11 cellular contexts compared by ENCODE assay signal in genomic region chr2:157307021-157307420, GRCh38. TPM values are rescaled to one million over a fixed set of nuclear protein-coding genes. Genes with fewer than 3 reads are reported as not detected.
DNase-seq lines count a peak whose midpoint lies in the region; ATAC-seq, FAIRE-seq and TF ChIP-seq lines count a peak whose summit lies in the region.
"Had no signal": no experiment of that assay in that cellular context is flagged by ENCODE, and none has a peak within 500 bp of the region (broad histone marks: within the 10 kb centered on the region; RNA-seq: fewer than 3 reads in every experiment).

No MANE protein-coding gene starts in this region.

- peaks cover 5% of the 10 kb centered on the region for H3K4me1 Mint-ChIP-seq in osteocyte (ENCODE audit: unreplicated experiment)
- H3K4me1 Mint-ChIP-seq in activated T-helper 1 cell treated with anti-CD3 and anti-CD28 coated beads, Interleukin-12 subunit alpha, Interleukin-12 subunit beta, Interleukin-2, Interleukin-4 antibody, amounts not matched to agents 30 ng/mL and 10 ng/mL and 1 ng/mL, durations not matched to agents 14 hours and 24 hours and 36 hours (ENCODE audit: low read depth): peaks cover 28% of the 10 kb centered on the region

- DNase-seq in activated CD4-positive, CD25-positive, alpha-beta regulatory T cell (lab: John Stamatoyannopoulos, UW): no peak
- peak; percentile 53 for DNase-seq in M059J (ENCODE audit: low read depth)
- DNase-seq in GM12878 (ENCODE audit: low read depth, low spot score): no peak
- no peak for DNase-seq in osteocyte (ENCODE audit: extremely low spot score, unreplicated experiment)
- no peak for DNase-seq in T1000 (lab: John Stamatoyannopoulos, UW)
- no peak for DNase-seq in activated T-helper 1 cell treated with anti-CD3 and anti-CD28 coated beads, Interleukin-12 subunit alpha, Interleukin-12 subunit beta, Interleukin-2, Interleukin-4 antibody, amounts not matched to agents 30 ng/mL and 10 ng/mL and 1 ng/mL, durations not matched to agents 14 hours and 24 hours and 36 hours (ENCODE audit: low spot score)
- DNase-seq: colonic mucosa had no signal

- peaks cover 4% of the 10 kb centered on the region for H3K27me3 Mint-ChIP-seq in osteocyte (ENCODE audit: unreplicated experiment)
- peaks cover 1% of the 10 kb centered on the region for H3K27me3 Mint-ChIP-seq in activated T-helper 1 cell treated with anti-CD3 and anti-CD28 coated beads, Interleukin-12 subunit alpha, Interleukin-12 subunit beta, Interleukin-2, Interleukin-4 antibody, amounts not matched to agents 30 ng/mL and 10 ng/mL and 1 ng/mL, durations not matched to agents 14 hours and 24 hours and 36 hours (ENCODE audit: insufficient read depth)

- ATAC-seq in activated CD4-positive, CD25-positive, alpha-beta regulatory T cell treated with anti-CD3 and anti-CD28 coated beads, Interleukin-2, amount 50 U/mL, for 24 hours: peak; percentile 21 to 48
- ATAC-seq in GM12878 (peak; percentile 69), GM21723 (IDR thresholded peaks at IDR 0.05; ENCODE audit: unreplicated experiment) (no peak)
- ATAC-seq: Panc1 had no signal

- no peak overlapping the region for H3K9ac ChIP-seq in GM12878 (ENCODE audit: control insufficient read depth, insufficient read depth, low read length)

- POLR2A ChIA-PET in GM12878 (lab: Charles Lee): no interaction called here

- no peak for FAIRE-seq in GM12878 (lab: Jason Lieb, UNC)

- no peak overlapping the region for H3K4me3 Mint-ChIP-seq in osteocyte (ENCODE audit: unreplicated experiment)
- no peak overlapping the region for H3K4me3 Mint-ChIP-seq in activated T-helper 1 cell treated with anti-CD3 and anti-CD28 coated beads, Interleukin-12 subunit alpha, Interleukin-12 subunit beta, Interleukin-2, Interleukin-4 antibody, amounts not matched to agents 30 ng/mL and 10 ng/mL and 1 ng/mL, durations not matched to agents 14 hours and 24 hours and 36 hours

- H3K9me3 Mint-ChIP-seq in osteocyte (ENCODE audit: unreplicated experiment): no peaks in the 10 kb centered on the region
- H3K9me3 Mint-ChIP-seq in activated T-helper 1 cell treated with anti-CD3 and anti-CD28 coated beads, Interleukin-12 subunit alpha, Interleukin-12 subunit beta, Interleukin-2, Interleukin-4 antibody, amounts not matched to agents 30 ng/mL and 10 ng/mL and 1 ng/mL, durations not matched to agents 14 hours and 24 hours and 36 hours: no peaks in the 10 kb centered on the region

- TF ChIP-seq RAD21 in GM12878 (IDR thresholded peaks at IDR 0.05; ENCODE audit: insufficient read depth, low read depth, low read length): peak; percentile 21; the same call in 1 of the 2 replicates

- no peak overlapping the region for H3K27ac Mint-ChIP-seq in osteocyte (ENCODE audit: unreplicated experiment)
- no peak overlapping the region for H3K27ac Mint-ChIP-seq in activated T-helper 1 cell treated with anti-CD3 and anti-CD28 coated beads, Interleukin-12 subunit alpha, Interleukin-12 subunit beta, Interleukin-2, Interleukin-4 antibody, amounts not matched to agents 30 ng/mL and 10 ng/mL and 1 ng/mL, durations not matched to agents 14 hours and 24 hours and 36 hours

- in situ Hi-C loops in GM12878 (cut with MboI): loop anchor here (10.0 kb wide), 1 partner anchor 448 kb away; no protein-coding TSS in a partner anchor

- no peaks in the 10 kb centered on the region for H3K36me3 Mint-ChIP-seq in osteocyte (ENCODE audit: unreplicated experiment)
- no peaks in the 10 kb centered on the region for H3K36me3 Mint-ChIP-seq in activated T-helper 1 cell treated with anti-CD3 and anti-CD28 coated beads, Interleukin-12 subunit alpha, Interleukin-12 subunit beta, Interleukin-2, Interleukin-4 antibody, amounts not matched to agents 30 ng/mL and 10 ng/mL and 1 ng/mL, durations not matched to agents 14 hours and 24 hours and 36 hours (ENCODE audit: low read depth)

- no peaks in the 10 kb centered on the region for H3K4me1 ChIP-seq in GM12878 (ENCODE audit: control insufficient read depth, insufficient read depth, low read length)
- H3K4me1 ChIP-seq: colonic mucosa had no signal

- TF ChIP-seq EP300 in GM12878 (IDR thresholded peaks at IDR 0.05; ENCODE audit: borderline replicate concordance in 1 of 2, control insufficient read depth in 1 of 2, low read depth in 2 of 2, low read length in 2 of 2): no peak

- peak in 1 of 3 experiments; percentile 32; a peak in 2 of 6 replicates for TF ChIP-seq CTCF in GM12878 (IDR thresholded peaks at IDR 0.05 in 2 of 3, conservative IDR thresholded peaks at IDR 0.05 in 1 of 3; ENCODE audit: control insufficient read depth in 2 of 3, extremely low read depth in 1 of 3, insufficient read depth in 1 of 3, low read depth in 3 of 3, low read length in 3 of 3)
- TF ChIP-seq CTCF in osteocyte (IDR thresholded peaks at IDR 0.05): peak; percentile 14

- CTCF ChIA-PET in GM12878 (lab: Yijun Ruan, JAX): interaction anchor here (0.6 to 12.1 kb wide), 16 partner anchors 9 to 718 kb away, joined by 3 to 226 read pairs (median 4); partner anchors contain the start of gene ERMN

- intact Hi-C loops in GM12878 (cut with micrococcal nuclease; ENCODE audit: unreplicated experiment): loop anchor here (2.0 to 10.0 kb wide), 2 partner anchors 186 to 568 kb away; partner anchors contain the start of gene ACVR1
- intact Hi-C loops in activated T-helper 1 cell treated with anti-CD3 and anti-CD28 coated beads, Interleukin-12 subunit alpha, Interleukin-12 subunit beta, Interleukin-2, Interleukin-4 antibody, amounts not matched to agents 30 ng/mL and 10 ng/mL and 1 ng/mL, durations not matched to agents 14 hours and 24 hours and 36 hours (cut with micrococcal nuclease): no loop called here

- no peak overlapping the region for H2AFZ ChIP-seq in GM12878 (ENCODE audit: control insufficient read depth, low read depth, low read length)

- 44% methylated on average over 1 of the region's 1 CpG for WGBS in GM12878 (ENCODE audit: insufficient coverage, insufficient replicate concordance, low lambda C conversion rate, missing lambda C conversion rate)

- no peaks in the 10 kb centered on the region for H3K36me3 ChIP-seq in GM12878 (ENCODE audit: control insufficient read depth in 2 of 2, insufficient read depth in 2 of 2, low read length in 1 of 2)
- H3K36me3 ChIP-seq: colonic mucosa had no signal

- no peaks in the 10 kb centered on the region for H4K20me1 ChIP-seq in GM12878 (ENCODE audit: control insufficient read depth, insufficient read depth)

- H3K4me3 ChIP-seq in GM12878: no peak overlapping the region
- H3K4me3 ChIP-seq: colonic mucosa had no signal

- H3K27ac ChIP-seq in GM12878 (ENCODE audit: control insufficient read depth, insufficient read depth): no peak overlapping the region
- H3K27ac ChIP-seq: colonic mucosa had no signal

- H3K79me2 ChIP-seq in GM12878 (ENCODE audit: control insufficient read depth, insufficient read depth, low read length): no peaks in the 10 kb centered on the region

- SMC1A ChIA-PET in GM12878 (lab: Charles Lee; ENCODE audit: uncharacterized antibody, unreplicated experiment): interaction anchor here (0.7 to 8.7 kb wide), 18 partner anchors 9 to 701 kb away, joined by 3 to 155 read pairs (median 4); partner anchors contain the start of genes CYTIP and ERMN

- no peak for TF ChIP-seq POLR2A in GM12878 (IDR thresholded peaks at IDR 0.05; ENCODE audit: low read depth, low read length)

- no peak overlapping the region for H3K4me2 ChIP-seq in GM12878 (ENCODE audit: control insufficient read depth, insufficient read depth)

- H3K27me3 ChIP-seq in GM12878 (replicated peaks in 1 of 2; ENCODE audit: control insufficient read depth in 2 of 2, insufficient read depth in 2 of 2, low read length in 1 of 2): no peaks in the 10 kb centered on the region
- H3K27me3 ChIP-seq: colonic mucosa had no signal

- no peaks in the 10 kb centered on the region for H3K9me3 ChIP-seq in GM12878 (replicated peaks; ENCODE audit: control insufficient read depth, insufficient read depth, low read length)
- H3K9me3 ChIP-seq: colonic mucosa had no signal

- RAD21 ChIA-PET in GM12878 (lab: Charles Lee; ENCODE audit: unreplicated experiment): interaction anchor here (0.5 to 7.8 kb wide), 10 partner anchors 12 to 1515 kb away, joined by 3 to 126 read pairs (median 3); partner anchors contain the start of gene ERMN

- BruUV-seq in GM12878 (replicated peaks; lab: Mats Ljungman, UMichigan): no TSS peak

RNA-seq across cellular contexts. Expression of gene ERMN, which starts 18.6 kb away (rescaled TPM):
- total RNA-seq in M059J (2014; rRNA removed; shearing (Covaris generic)): 0.12 and 0.17 TPM in 2 replicates
- total RNA-seq in GM12878 (2013; cell fraction: nucleolus; rRNA removed): 17.5 and 19.5 TPM in 2 replicates
- total RNA-seq in GM12878 (2014; rRNA removed): 1.5 and 1.7 TPM in 2 replicates
- 2.3 and 3.0 TPM in 2 replicates for total RNA-seq in GM12878 (2014; rRNA removed; fragmentation: Illumina TruSeq; extraction: Trizol)
- 1.2 and 1.5 TPM in 2 replicates for total RNA-seq in GM12878 (2021)
- polyA plus RNA-seq in GM12878 (2011; ENCODE audit: low read depth): 3.4 TPM
- polyA plus RNA-seq in GM12878 (2011; rRNA removed): 5.3 and 8.9 TPM in 2 replicates
- polyA plus RNA-seq in GM12878 (2011; cell fraction: cytosol; rRNA removed): 0.19 and 0.38 TPM in 2 replicates
- polyA plus RNA-seq in GM12878 (2011; cell fraction: nucleus; rRNA removed): 20.3 and 21.5 TPM in 2 replicates
- 2.7 and 4.9 TPM in 2 replicates for polyA plus RNA-seq in GM12878 (2012)
- 4.7 and 5.0 TPM in 2 replicates for polyA plus RNA-seq in GM12878 (2014; fragmentation: Illumina TruSeq; extraction: Trizol)
- polyA plus RNA-seq in GM12878 (2014; fragmentation: Nextera tagmentation; extraction: Ambion mirVana): 1 to 10 TPM in 1 of 2 experiments, under 1 TPM in 1; 0.29 to 1.0 TPM
- 4.2 and 4.5 TPM in 2 replicates for polyA plus RNA-seq in GM12878 (2014; rRNA removed)
- polyA plus RNA-seq in GM12878 (2016; fragmentation: Nextera tagmentation; extraction: Ambion mirVana): under 1 TPM; 0.26 to 0.40 TPM
- polyA minus RNA-seq in GM12878 (2011; rRNA and poly(A)+ RNA removed): 3.1 and 4.0 TPM in 2 replicates
- polyA minus RNA-seq in GM12878 (2011; cell fraction: cytosol; rRNA and poly(A)+ RNA removed): not detected in 2 replicates
- polyA minus RNA-seq in GM12878 (2011; cell fraction: nucleus; rRNA and poly(A)+ RNA removed): 3.0 and 5.5 TPM in 2 replicates
- total RNA-seq in osteocyte: not detected in 2 replicates
- 2.1 and 2.4 TPM in 2 replicates for total RNA-seq in activated T-helper 1 cell treated with anti-CD3 and anti-CD28 coated beads, Interleukin-12 subunit alpha, Interleukin-12 subunit beta, Interleukin-2, Interleukin-4 antibody, amounts not matched to agents 30 ng/mL and 10 ng/mL and 1 ng/mL, durations not matched to agents 14 hours and 24 hours and 36 hours
- total RNA-seq: pulmonary artery endothelial cell had no signal

RNA-seq across cellular contexts. Expression of gene GALNT5, which starts 49.5 kb away (rescaled TPM):
- total RNA-seq in M059J (2014; rRNA removed; shearing (Covaris generic)): 28.8 and 36.1 TPM in 2 replicates
- not detected in 2 replicates for total RNA-seq in GM12878 (2013; cell fraction: nucleolus; rRNA removed)
- total RNA-seq in GM12878 (2014; rRNA removed) (under 0.01 TPM in 1 of 2 replicates, not detected in the other), GM12878 (2014; rRNA removed; fragmentation: Illumina TruSeq; extraction: Trizol) (not detected in 2 replicates), GM12878 (2021) (0.05 and 0.08 TPM in 2 replicates), osteocyte (5.0 and 5.3 TPM in 2 replicates)
- 0.07 TPM for polyA plus RNA-seq in GM12878 (2011; ENCODE audit: low read depth)
- polyA plus RNA-seq in GM12878 (2011; rRNA removed) (0.01 and 0.03 TPM in 2 replicates), GM12878 (2014; fragmentation: Illumina TruSeq; extraction: Trizol) (not detected in 2 replicates), GM12878 (2014; fragmentation: Nextera tagmentation; extraction: Ambion mirVana) (not detected), GM12878 (2014; rRNA removed) (0.03 TPM in 1 of 2 replicates, not detected in the other), GM12878 (2016; fragmentation: Nextera tagmentation; extraction: Ambion mirVana) (under 1 TPM; 0.03 to 0.25 TPM)
- polyA plus RNA-seq in GM12878 (2011; cell fraction: cytosol; rRNA removed): not detected in 2 replicates
- polyA plus RNA-seq in GM12878 (2011; cell fraction: nucleus; rRNA removed): not detected in 2 replicates
- polyA plus RNA-seq in GM12878 (2012): 0.15 TPM in 1 of 2 replicates, not detected in the other
- 0.05 TPM in 1 of 2 replicates, not detected in the other for polyA minus RNA-seq in GM12878 (2011; rRNA and poly(A)+ RNA removed)
- not detected in 2 replicates for polyA minus RNA-seq in GM12878 (2011; cell fraction: cytosol; rRNA and poly(A)+ RNA removed)
- polyA minus RNA-seq in GM12878 (2011; cell fraction: nucleus; rRNA and poly(A)+ RNA removed): not detected in 2 replicates
- total RNA-seq in activated T-helper 1 cell treated with anti-CD3 and anti-CD28 coated beads, Interleukin-12 subunit alpha, Interleukin-12 subunit beta, Interleukin-2, Interleukin-4 antibody, amounts not matched to agents 30 ng/mL and 10 ng/mL and 1 ng/mL, durations not matched to agents 14 hours and 24 hours and 36 hours: not detected in 2 replicates
- total RNA-seq: pulmonary artery endothelial cell had no signal
